Comparison of ENCODE assay signal across 7 cellular contexts in the genomic region with DNA sequence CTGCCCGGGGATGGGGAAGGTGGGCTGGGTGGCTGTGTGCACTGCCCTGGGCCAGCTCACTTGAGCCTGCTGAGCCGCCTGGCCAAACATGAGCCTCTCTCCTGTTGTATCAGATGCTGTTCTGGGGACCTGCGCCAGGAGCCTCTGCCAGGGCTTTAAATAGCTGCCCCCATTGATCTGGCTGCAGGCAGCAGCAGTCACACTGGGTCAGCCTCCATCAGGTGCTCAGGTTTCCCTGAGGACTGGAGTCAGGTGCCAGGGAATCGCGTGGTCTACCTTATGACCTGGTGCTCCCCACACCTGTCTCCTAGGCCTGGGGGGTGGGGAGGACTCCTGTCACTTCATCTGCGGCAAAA. TPM values are rescaled to one million over a fixed set of nuclear protein-coding genes. Genes with fewer than 3 reads are reported as not detected.
DNase-seq lines count a peak whose midpoint lies in the region; TF ChIP-seq lines count a peak whose summit lies in the region.
"Had no signal": no experiment of that assay in that cellular context is flagged by ENCODE, and none has a peak within 500 bp of the region (broad histone marks: within the 10 kb centered on the region; RNA-seq: fewer than 3 reads in every experiment).

No MANE protein-coding gene starts in this region.

- H3K36me3 Mint-ChIP-seq in glutamatergic neuron (ENCODE audit: unreplicated experiment): no peaks in the 10 kb centered on the region

- H3K27me3 ChIP-seq in AG04450 (ENCODE audit: control insufficient read depth, insufficient read depth, low read length) (no peaks in the 10 kb centered on the region), suprapubic skin (no peaks in the 10 kb centered on the region)

- peaks cover 29% of the 10 kb centered on the region for H3K4me1 Mint-ChIP-seq in glutamatergic neuron (ENCODE audit: low read depth, unreplicated experiment)

- CTCF ChIA-PET in AG04450 (lab: Charles Lee): interaction anchor here (1.9 to 3.1 kb wide), 2 partner anchors 14 to 16 kb away, joined by 4 to 16 read pairs; no protein-coding TSS in a partner anchor

- H3K27ac ChIP-seq in AG04450 (ENCODE audit: low read depth, low read length): peak overlapping the region; percentile 96
- peak overlapping the region; percentile 71 for H3K27ac ChIP-seq in suprapubic skin

- H3K27ac Mint-ChIP-seq in glutamatergic neuron (ENCODE audit: unreplicated experiment): peak overlapping the region; percentile 90

- peak overlapping the region; percentile 79 for H3K4me3 Mint-ChIP-seq in glutamatergic neuron (ENCODE audit: unreplicated experiment)

- POLR2A ChIA-PET in AG04450 (lab: Yijun Ruan, JAX): interaction anchor here (0.6 to 2.5 kb wide), 4 partner anchors 20 to 136 kb away, joined by 3 to 17 read pairs (median 10); a partner anchor contains a TSS

- peaks cover 18% of the 10 kb centered on the region for H3K9me3 Mint-ChIP-seq in glutamatergic neuron (ENCODE audit: unreplicated experiment)

- TF ChIP-seq EP300 in suprapubic skin (IDR thresholded peaks at IDR 0.05): no peak

- TF ChIP-seq CTCF in AG04450 (IDR thresholded peaks at IDR 0.05; ENCODE audit: low read depth, low read length) (no peak), glutamatergic neuron (IDR thresholded peaks at IDR 0.05; ENCODE audit: partially characterized antibody, unreplicated experiment) (no peak), suprapubic skin (IDR thresholded peaks at IDR 0.05) (no peak), GM10266 (IDR thresholded peaks at IDR 0.05; ENCODE audit: control insufficient read depth, insufficient read depth, low read depth, missing control alignments) (no peak)

- 10% methylated on average over 2 of the region's 6 CpGs for WGBS in suprapubic skin

- TF ChIP-seq POLR2A in suprapubic skin (IDR thresholded peaks at IDR 0.05): no peak

- H3K4me1 ChIP-seq in suprapubic skin: peaks cover 38% of the 10 kb centered on the region

- DNase-seq in AG04450 (ENCODE audit: low read depth, low spot score): no peak
- peak; percentile 88 for DNase-seq in NCI-H2196 (lab: John Stamatoyannopoulos, UW; ENCODE audit: unreplicated experiment)
- peak; percentile 27 for DNase-seq in glutamatergic neuron
- no peak for DNase-seq in suprapubic skin (ENCODE audit: low spot score in 2 of 2)
- no peak for DNase-seq in GM10266 (ENCODE audit: extremely low spot score)
- DNase-seq in cortex of kidney (lab: John Stamatoyannopoulos, UW): no peak

- H3K27me3 Mint-ChIP-seq in glutamatergic neuron (ENCODE audit: unreplicated experiment): peaks cover 14% of the 10 kb centered on the region

- peak overlapping the region; percentile 79 for H3K4me3 ChIP-seq in AG04450 (ENCODE audit: low read depth, low read length)
- H3K4me3 ChIP-seq in suprapubic skin: peak overlapping the region; percentile 57

- peaks cover 32% of the 10 kb centered on the region for H3K36me3 ChIP-seq in suprapubic skin

- H3K9me3 ChIP-seq in AG04450 (ENCODE audit: control insufficient read depth, insufficient read depth, low read length) (no peaks in the 10 kb centered on the region), suprapubic skin (no peaks in the 10 kb centered on the region)

RNA-seq across cellular contexts. Expression of a gene that starts 0.7 kb away (rescaled TPM):
- 17.6 and 20.8 TPM in 2 replicates for polyA plus RNA-seq in AG04450 (2011; rRNA removed)
- polyA minus RNA-seq in AG04450 (2011; rRNA and poly(A)+ RNA removed): 8.6 and 11.2 TPM in 2 replicates
- 34.4 TPM for total RNA-seq in glutamatergic neuron (ENCODE audit: unreplicated experiment)
- total RNA-seq in suprapubic skin: 1 to 10 TPM in 3 of 4 donors, under 1 TPM in 1; 0.72 to 3.5 (median 2.0) TPM

RNA-seq across cellular contexts. Expression of a gene that starts 5.8 kb away (rescaled TPM):
- 1.2 and 1.3 TPM in 2 replicates for polyA plus RNA-seq in AG04450 (2011; rRNA removed)
- 1.00 and 1.4 TPM in 2 replicates for polyA minus RNA-seq in AG04450 (2011; rRNA and poly(A)+ RNA removed)
- total RNA-seq in glutamatergic neuron (ENCODE audit: unreplicated experiment) (2.7 TPM), suprapubic skin (1 to 10 TPM; 1.7 to 4.4 (median 3.7) TPM)

RNA-seq across cellular contexts. Expression of a gene that starts 9.2 kb away (rescaled TPM):
- not detected in 2 replicates for polyA plus RNA-seq in AG04450 (2011; rRNA removed)
- 0.09 TPM in 1 of 2 replicates, not detected in the other for polyA minus RNA-seq in AG04450 (2011; rRNA and poly(A)+ RNA removed)
- total RNA-seq in glutamatergic neuron (ENCODE audit: unreplicated experiment) (not detected), suprapubic skin (not detected)
- total RNA-seq: pulmonary artery endothelial cell had no signal

RNA-seq across cellular contexts. Expression of a gene that starts 20.2 kb away (rescaled TPM):
- 49.3 and 52.8 TPM in 2 replicates for polyA plus RNA-seq in AG04450 (2011; rRNA removed)
- polyA minus RNA-seq in AG04450 (2011; rRNA and poly(A)+ RNA removed): 68.6 and 71.2 TPM in 2 replicates
- total RNA-seq in glutamatergic neuron (ENCODE audit: unreplicated experiment) (48.6 TPM), suprapubic skin (10 to 100 TPM; 50.0 to 72.0 (median 56.3) TPM)

RNA-seq across cellular contexts. Expression of a gene that starts 22.5 kb away (rescaled TPM):
- polyA plus RNA-seq in AG04450 (2011; rRNA removed): 17.3 and 18.6 TPM in 2 replicates
- polyA minus RNA-seq in AG04450 (2011; rRNA and poly(A)+ RNA removed): 20.2 and 22.0 TPM in 2 replicates
- total RNA-seq in glutamatergic neuron (ENCODE audit: unreplicated experiment) (21.8 TPM), suprapubic skin (10 to 100 TPM in 2 of 4 donors, 1 to 10 TPM in 2; 7.7 to 18.7 (median 12.6) TPM)

Comparison
In these comparisons a context has a peak if more than half of its experiments do, and no peak if none do; other contexts are left out.
1. DNase-seq: peak in NCI-H2196 (single experiment) and glutamatergic neuron (single experiment); none in AG04450 (single experiment), suprapubic skin (0 of 2), GM10266 (single experiment) and cortex of kidney (single experiment).